Comparison of ENCODE assay signal across 1 cellular context in genomic region chr20:33008336-33009213, GRCh38.
TF ChIP-seq lines count a peak whose summit lies in the region.

No MANE protein-coding gene starts in this region.

TF ChIP-seq in HepG2, 621 proteins besides CTCF, POLR2A, EP300 and RAD21 (continued from another document):
- no peak for TF ChIP-seq UBTF (CRISPR knock-in tag; IDR thresholded peaks at IDR 0.05)
- 0 out of 2 replicates have a peak, but pooled peaks have one; percentile 0 for TF ChIP-seq SIN3A (IDR thresholded peaks at IDR 0.05; ENCODE audit: borderline replicate concordance, low read depth, low read length)
- peak; percentile 76 for TF ChIP-seq NFKB2 (CRISPR knock-in tag; IDR thresholded peaks at IDR 0.05; ENCODE audit: borderline replicate concordance)
- peak; percentile 63; the same call in 1 of the 2 replicates for TF ChIP-seq ZNF232 (CRISPR knock-in tag; IDR thresholded peaks at IDR 0.05; ENCODE audit: borderline replicate concordance)
- no peak; the same call in 1 of the 2 replicates for TF ChIP-seq ZNF335 (CRISPR knock-in tag; IDR thresholded peaks at IDR 0.05)
- TF ChIP-seq SNAPC5 (CRISPR knock-in tag; IDR thresholded peaks at IDR 0.05; ENCODE audit: borderline replicate concordance), result peak; percentile 77; the same call in 1 of the 2 replicates
- TF ChIP-seq ZNF468 (CRISPR knock-in tag; IDR thresholded peaks at IDR 0.05), result peak; percentile 13; the same call in 1 of the 2 replicates
- no peak; the same call in 1 of the 2 replicates for TF ChIP-seq ATF7-NPFF (CRISPR knock-in tag; IDR thresholded peaks at IDR 0.05; ENCODE audit: low read depth)
- no peak for TF ChIP-seq U2AF2 (IDR thresholded peaks at IDR 0.05; ENCODE audit: low read depth, low read length)
- TF ChIP-seq NR2C2 (CRISPR knock-in tag; IDR thresholded peaks at IDR 0.05; ENCODE audit: borderline replicate concordance), result no peak
- TF ChIP-seq TBP (CRISPR knock-in tag; IDR thresholded peaks at IDR 0.05), result no peak
- TF ChIP-seq ZNF281 (CRISPR knock-in tag; IDR thresholded peaks at IDR 0.05; ENCODE audit: borderline replicate concordance), result peak; percentile 40; the same call in 1 of the 2 replicates
- TF ChIP-seq SRY (CRISPR knock-in tag; IDR thresholded peaks at IDR 0.05), result peak; percentile 32; the same call in 1 of the 2 replicates
- no peak for TF ChIP-seq ZNF615 (CRISPR knock-in tag; IDR thresholded peaks at IDR 0.05; ENCODE audit: borderline replicate concordance)
- TF ChIP-seq ZNF512 (CRISPR knock-in tag; IDR thresholded peaks at IDR 0.05), result no peak; the same call in 1 of the 2 replicates
- TF ChIP-seq PATZ1 (CRISPR knock-in tag; IDR thresholded peaks at IDR 0.05), result no peak; the same call in 1 of the 2 replicates
- peak; percentile 1; the same call in 1 of the 2 replicates for TF ChIP-seq MEIS2 (CRISPR knock-in tag; IDR thresholded peaks at IDR 0.05)
- TF ChIP-seq ZFYVE20 (CRISPR knock-in tag; IDR thresholded peaks at IDR 0.05; ENCODE audit: borderline replicate concordance, low read depth), result 0 out of 2 replicates have a peak, but pooled peaks have one; percentile 81
- 0 out of 2 replicates have a peak, but pooled peaks have one; percentile 26 for TF ChIP-seq FOXO1 (CRISPR knock-in tag; IDR thresholded peaks at IDR 0.05)
- 0 out of 2 replicates have a peak, but pooled peaks have one; percentile 19 for TF ChIP-seq ETV5 (CRISPR knock-in tag; IDR thresholded peaks at IDR 0.05; ENCODE audit: borderline replicate concordance)
- TF ChIP-seq ZNF737 (CRISPR knock-in tag; IDR thresholded peaks at IDR 0.05; ENCODE audit: borderline replicate concordance), result peak; percentile 48; the same call in 1 of the 2 replicates
- TF ChIP-seq ZC3H4 (CRISPR knock-in tag; IDR thresholded peaks at IDR 0.05; ENCODE audit: borderline replicate concordance), result no peak; the same call in 1 of the 2 replicates
- TF ChIP-seq ZNF512B (CRISPR knock-in tag; IDR thresholded peaks at IDR 0.05; ENCODE audit: borderline replicate concordance), result no peak; the same call in 1 of the 2 replicates
- no peak for TF ChIP-seq ZNF562 (CRISPR knock-in tag; IDR thresholded peaks at IDR 0.05; ENCODE audit: borderline replicate concordance)
- TF ChIP-seq TEAD2 (CRISPR knock-in tag; IDR thresholded peaks at IDR 0.05), result peak; percentile 50; the same call in 1 of the 2 replicates
- 0 out of 2 replicates have a peak, but pooled peaks have one; percentile 73 for TF ChIP-seq REXO4 (CRISPR knock-in tag; IDR thresholded peaks at IDR 0.05; ENCODE audit: borderline replicate concordance)
- no peak for TF ChIP-seq TRIM22 (IDR thresholded peaks at IDR 0.05)
- TF ChIP-seq GFI1 (CRISPR knock-in tag; IDR thresholded peaks at IDR 0.05; ENCODE audit: borderline replicate concordance), result no peak
- peak; percentile 82; the same call in 1 of the 2 replicates for TF ChIP-seq ZNF326 (CRISPR knock-in tag; IDR thresholded peaks at IDR 0.05; ENCODE audit: borderline replicate concordance)
- TF ChIP-seq HMG20B (CRISPR knock-in tag; conservative IDR thresholded peaks at IDR 0.05), result peak; percentile 19; the same call in 1 of the 2 replicates
- TF ChIP-seq IRX3 (CRISPR knock-in tag; IDR thresholded peaks at IDR 0.05; ENCODE audit: borderline replicate concordance, low read depth), result no peak; the same call in 1 of the 2 replicates
- TF ChIP-seq NCOA1 (CRISPR knock-in tag; IDR thresholded peaks at IDR 0.05), result no peak
- peak; percentile 23; the same call in 1 of the 2 replicates for TF ChIP-seq ZNF567 (CRISPR knock-in tag; IDR thresholded peaks at IDR 0.05; ENCODE audit: borderline replicate concordance)
- no peak for TF ChIP-seq CC2D1A (CRISPR knock-in tag; IDR thresholded peaks at IDR 0.05)
